2 cellular contexts compared by ENCODE assay signal in the genomic region with DNA sequence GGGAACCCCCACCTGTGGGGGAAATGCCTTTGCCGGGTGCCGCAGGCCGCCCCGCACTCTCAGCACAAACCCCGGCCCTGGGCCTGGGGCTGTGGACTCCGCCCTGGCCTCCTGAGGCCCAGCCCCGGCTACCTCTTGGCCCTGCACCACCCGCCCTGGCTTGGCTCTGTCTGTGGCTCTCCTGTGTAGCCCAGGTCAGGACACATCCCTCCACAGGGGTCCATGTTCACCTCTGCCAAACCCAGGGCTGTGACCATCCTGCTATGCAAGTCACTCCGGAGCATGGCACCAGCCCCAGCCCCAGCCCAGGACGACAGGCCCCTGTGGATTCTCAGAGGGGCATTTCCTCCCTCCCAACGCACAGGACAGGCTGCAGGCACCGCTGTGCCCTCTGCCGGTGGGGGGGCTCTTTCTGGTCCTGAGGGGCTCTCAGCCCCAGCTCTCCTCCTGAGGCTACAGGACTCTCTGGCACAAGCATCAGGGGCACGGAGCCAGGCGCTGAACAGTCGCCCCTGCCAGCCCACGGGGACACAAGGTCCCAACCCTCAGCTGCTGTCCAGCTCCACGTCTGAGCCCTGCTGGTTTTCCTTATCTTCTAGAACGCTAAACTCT.
A peak's percentile ranks its signal among the peaks of the same experiment; 100 is the strongest.
TF ChIP-seq lines count a peak whose summit lies in the region.

No MANE protein-coding gene starts in this region.

TF ChIP-seq in HEK293, 187 proteins besides CTCF, POLR2A, EP300 and RAD21:
- peak; percentile 67 for TF ChIP-seq ZIC2 (tag by site-specific recombination; IDR thresholded peaks at IDR 0.05)
- TF ChIP-seq, protein P1, sequence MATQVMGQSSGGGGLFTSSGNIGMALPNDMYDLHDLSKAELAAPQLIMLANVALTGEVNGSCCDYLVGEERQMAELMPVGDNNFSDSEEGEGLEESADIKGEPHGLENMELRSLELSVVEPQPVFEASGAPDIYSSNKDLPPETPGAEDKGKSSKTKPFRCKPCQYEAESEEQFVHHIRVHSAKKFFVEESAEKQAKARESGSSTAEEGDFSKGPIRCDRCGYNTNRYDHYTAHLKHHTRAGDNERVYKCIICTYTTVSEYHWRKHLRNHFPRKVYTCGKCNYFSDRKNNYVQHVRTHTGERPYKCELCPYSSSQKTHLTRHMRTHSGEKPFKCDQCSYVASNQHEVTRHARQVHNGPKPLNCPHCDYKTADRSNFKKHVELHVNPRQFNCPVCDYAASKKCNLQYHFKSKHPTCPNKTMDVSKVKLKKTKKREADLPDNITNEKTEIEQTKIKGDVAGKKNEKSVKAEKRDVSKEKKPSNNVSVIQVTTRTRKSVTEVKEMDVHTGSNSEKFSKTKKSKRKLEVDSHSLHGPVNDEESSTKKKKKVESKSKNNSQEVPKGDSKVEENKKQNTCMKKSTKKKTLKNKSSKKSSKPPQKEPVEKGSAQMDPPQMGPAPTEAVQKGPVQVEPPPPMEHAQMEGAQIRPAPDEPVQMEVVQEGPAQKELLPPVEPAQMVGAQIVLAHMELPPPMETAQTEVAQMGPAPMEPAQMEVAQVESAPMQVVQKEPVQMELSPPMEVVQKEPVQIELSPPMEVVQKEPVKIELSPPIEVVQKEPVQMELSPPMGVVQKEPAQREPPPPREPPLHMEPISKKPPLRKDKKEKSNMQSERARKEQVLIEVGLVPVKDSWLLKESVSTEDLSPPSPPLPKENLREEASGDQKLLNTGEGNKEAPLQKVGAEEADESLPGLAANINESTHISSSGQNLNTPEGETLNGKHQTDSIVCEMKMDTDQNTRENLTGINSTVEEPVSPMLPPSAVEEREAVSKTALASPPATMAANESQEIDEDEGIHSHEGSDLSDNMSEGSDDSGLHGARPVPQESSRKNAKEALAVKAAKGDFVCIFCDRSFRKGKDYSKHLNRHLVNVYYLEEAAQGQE (tag by site-specific recombination; IDR thresholded peaks at IDR 0.05): peak; percentile 27; the same call in 1 of the 2 replicates
- no peak for TF ChIP-seq ATF2 (tag by site-specific recombination; IDR thresholded peaks at IDR 0.05; ENCODE audit: low read depth)
- TF ChIP-seq, protein P2, sequence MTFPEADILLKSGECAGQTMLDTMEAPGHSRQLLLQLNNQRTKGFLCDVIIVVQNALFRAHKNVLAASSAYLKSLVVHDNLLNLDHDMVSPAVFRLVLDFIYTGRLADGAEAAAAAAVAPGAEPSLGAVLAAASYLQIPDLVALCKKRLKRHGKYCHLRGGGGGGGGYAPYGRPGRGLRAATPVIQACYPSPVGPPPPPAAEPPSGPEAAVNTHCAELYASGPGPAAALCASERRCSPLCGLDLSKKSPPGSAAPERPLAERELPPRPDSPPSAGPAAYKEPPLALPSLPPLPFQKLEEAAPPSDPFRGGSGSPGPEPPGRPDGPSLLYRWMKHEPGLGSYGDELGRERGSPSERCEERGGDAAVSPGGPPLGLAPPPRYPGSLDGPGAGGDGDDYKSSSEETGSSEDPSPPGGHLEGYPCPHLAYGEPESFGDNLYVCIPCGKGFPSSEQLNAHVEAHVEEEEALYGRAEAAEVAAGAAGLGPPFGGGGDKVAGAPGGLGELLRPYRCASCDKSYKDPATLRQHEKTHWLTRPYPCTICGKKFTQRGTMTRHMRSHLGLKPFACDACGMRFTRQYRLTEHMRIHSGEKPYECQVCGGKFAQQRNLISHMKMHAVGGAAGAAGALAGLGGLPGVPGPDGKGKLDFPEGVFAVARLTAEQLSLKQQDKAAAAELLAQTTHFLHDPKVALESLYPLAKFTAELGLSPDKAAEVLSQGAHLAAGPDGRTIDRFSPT (tag by site-specific recombination; IDR thresholded peaks at IDR 0.05): no peak
- TF ChIP-seq GLIS1 (tag by site-specific recombination; IDR thresholded peaks at IDR 0.05): no peak
- no peak for TF ChIP-seq ZBTB1 (tag by site-specific recombination; IDR thresholded peaks at IDR 0.05)
- no peak for TF ChIP-seq ZNF623 (tag by site-specific recombination; IDR thresholded peaks at IDR 0.05)

TF ChIP-seq in HepG2, 621 proteins besides CTCF, POLR2A, EP300 and RAD21:
- no peak for TF ChIP-seq ZNF816 (CRISPR knock-in tag; IDR thresholded peaks at IDR 0.05; ENCODE audit: borderline replicate concordance)
- TF ChIP-seq, protein P3, sequence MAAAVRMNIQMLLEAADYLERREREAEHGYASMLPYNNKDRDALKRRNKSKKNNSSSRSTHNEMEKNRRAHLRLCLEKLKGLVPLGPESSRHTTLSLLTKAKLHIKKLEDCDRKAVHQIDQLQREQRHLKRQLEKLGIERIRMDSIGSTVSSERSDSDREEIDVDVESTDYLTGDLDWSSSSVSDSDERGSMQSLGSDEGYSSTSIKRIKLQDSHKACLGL (CRISPR knock-in tag; IDR thresholded peaks at IDR 0.05): 0 out of 2 replicates have a peak, but pooled peaks have one; percentile 21
- TF ChIP-seq CHD4 (IDR thresholded peaks at IDR 0.05; ENCODE audit: borderline replicate concordance, low read length): no peak
- no peak for TF ChIP-seq NONO (IDR thresholded peaks at IDR 0.05)
- no peak for TF ChIP-seq NONO (CRISPR knock-in tag; conservative IDR thresholded peaks at IDR 0.05)
- no peak for TF ChIP-seq PREB (CRISPR knock-in tag; IDR thresholded peaks at IDR 0.05)
- TF ChIP-seq, protein P4, sequence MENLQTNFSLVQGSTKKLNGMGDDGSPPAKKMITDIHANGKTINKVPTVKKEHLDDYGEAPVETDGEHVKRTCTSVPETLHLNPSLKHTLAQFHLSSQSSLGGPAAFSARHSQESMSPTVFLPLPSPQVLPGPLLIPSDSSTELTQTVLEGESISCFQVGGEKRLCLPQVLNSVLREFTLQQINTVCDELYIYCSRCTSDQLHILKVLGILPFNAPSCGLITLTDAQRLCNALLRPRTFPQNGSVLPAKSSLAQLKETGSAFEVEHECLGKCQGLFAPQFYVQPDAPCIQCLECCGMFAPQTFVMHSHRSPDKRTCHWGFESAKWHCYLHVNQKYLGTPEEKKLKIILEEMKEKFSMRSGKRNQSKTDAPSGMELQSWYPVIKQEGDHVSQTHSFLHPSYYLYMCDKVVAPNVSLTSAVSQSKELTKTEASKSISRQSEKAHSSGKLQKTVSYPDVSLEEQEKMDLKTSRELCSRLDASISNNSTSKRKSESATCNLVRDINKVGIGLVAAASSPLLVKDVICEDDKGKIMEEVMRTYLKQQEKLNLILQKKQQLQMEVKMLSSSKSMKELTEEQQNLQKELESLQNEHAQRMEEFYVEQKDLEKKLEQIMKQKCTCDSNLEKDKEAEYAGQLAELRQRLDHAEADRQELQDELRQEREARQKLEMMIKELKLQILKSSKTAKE (CRISPR knock-in tag; IDR thresholded peaks at IDR 0.05; ENCODE audit: borderline replicate concordance): no peak
- no peak for TF ChIP-seq RFX1 (IDR thresholded peaks at IDR 0.05)
- TF ChIP-seq ZSCAN22 (CRISPR knock-in tag; IDR thresholded peaks at IDR 0.05): no peak
- TF ChIP-seq SOX13 (IDR thresholded peaks at IDR 0.05): no peak
- no peak for TF ChIP-seq SOX13 (CRISPR knock-in tag; conservative IDR thresholded peaks at IDR 0.05 in 1 of 2, IDR thresholded peaks at IDR 0.05 in 1 of 2)
- TF ChIP-seq DMAP1 (CRISPR knock-in tag; IDR thresholded peaks at IDR 0.05): no peak
- TF ChIP-seq, protein P5, sequence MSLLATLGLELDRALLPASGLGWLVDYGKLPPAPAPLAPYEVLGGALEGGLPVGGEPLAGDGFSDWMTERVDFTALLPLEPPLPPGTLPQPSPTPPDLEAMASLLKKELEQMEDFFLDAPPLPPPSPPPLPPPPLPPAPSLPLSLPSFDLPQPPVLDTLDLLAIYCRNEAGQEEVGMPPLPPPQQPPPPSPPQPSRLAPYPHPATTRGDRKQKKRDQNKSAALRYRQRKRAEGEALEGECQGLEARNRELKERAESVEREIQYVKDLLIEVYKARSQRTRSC (CRISPR knock-in tag; IDR thresholded peaks at IDR 0.05; ENCODE audit: low read depth): no peak
- peak; percentile 33 for TF ChIP-seq AGO2 (optimal IDR thresholded peaks at IDR 0.05; ENCODE audit: low read depth, low read length)
- TF ChIP-seq DNMT3B (CRISPR knock-in tag; conservative IDR thresholded peaks at IDR 0.05): no peak
- no peak for TF ChIP-seq NR0B2 (CRISPR knock-in tag; IDR thresholded peaks at IDR 0.05)
- peak; percentile 81; the same call in 1 of the 2 replicates for TF ChIP-seq EED (CRISPR knock-in tag; IDR thresholded peaks at IDR 0.05)
- TF ChIP-seq ZNF605 (CRISPR knock-in tag; IDR thresholded peaks at IDR 0.05): no peak
- TF ChIP-seq HES4 (CRISPR knock-in tag; IDR thresholded peaks at IDR 0.05; ENCODE audit: borderline replicate concordance): no peak
- no peak for TF ChIP-seq TEF (CRISPR knock-in tag; IDR thresholded peaks at IDR 0.05)
- 0 out of 2 replicates have a peak, but pooled peaks have one; percentile 37 for TF ChIP-seq TBX2 (CRISPR knock-in tag; IDR thresholded peaks at IDR 0.05; ENCODE audit: borderline replicate concordance)
- no peak for TF ChIP-seq ZNF746 (CRISPR knock-in tag; IDR thresholded peaks at IDR 0.05)
- TF ChIP-seq MYNN (CRISPR knock-in tag; IDR thresholded peaks at IDR 0.05; ENCODE audit: low read depth): no peak
- no peak for TF ChIP-seq SMARCE1 (IDR thresholded peaks at IDR 0.05; ENCODE audit: borderline replicate concordance)
- TF ChIP-seq NR2F6 (IDR thresholded peaks at IDR 0.05): no peak
- no peak for TF ChIP-seq NR2F6 (CRISPR knock-in tag; IDR thresholded peaks at IDR 0.05)
TF ChIP-seq in HepG2: peak in this region for 4.
